In genomic region chr16:2006317-2006716, GRCh38 we compare ENCODE assay signal across 1 cellular context.
TF ChIP-seq lines count a peak whose summit lies in the region.

No MANE protein-coding gene starts in this region.

TF ChIP-seq in HCT116, 20 proteins besides CTCF, POLR2A, EP300 and RAD21 (continued from another document):
- TF ChIP-seq EZH2 (IDR thresholded peaks at IDR 0.05) (no peak), EZH2phosphoT487 (IDR thresholded peaks at IDR 0.05; ENCODE audit: borderline replicate concordance) (no peak), POLR2AphosphoS5 (IDR thresholded peaks at IDR 0.05; ENCODE audit: low read depth, low read length) (no peak), ATF3 (IDR thresholded peaks at IDR 0.05) (no peak), ELF1 (IDR thresholded peaks at IDR 0.05; ENCODE audit: borderline replicate concordance, low read depth) (no peak), REST (IDR thresholded peaks at IDR 0.05; ENCODE audit: low read depth) (no peak), ZNF274 (IDR thresholded peaks at IDR 0.05; ENCODE audit: low read depth, low read length) (no peak), SP1 (IDR thresholded peaks at IDR 0.05; ENCODE audit: low read depth) (no peak), SIN3A (IDR thresholded peaks at IDR 0.05; ENCODE audit: low read depth) (no peak), SRF (IDR thresholded peaks at IDR 0.05; ENCODE audit: low read depth) (no peak)
